Comparison of ENCODE assay signal across 18 cellular contexts in the genomic region with DNA sequence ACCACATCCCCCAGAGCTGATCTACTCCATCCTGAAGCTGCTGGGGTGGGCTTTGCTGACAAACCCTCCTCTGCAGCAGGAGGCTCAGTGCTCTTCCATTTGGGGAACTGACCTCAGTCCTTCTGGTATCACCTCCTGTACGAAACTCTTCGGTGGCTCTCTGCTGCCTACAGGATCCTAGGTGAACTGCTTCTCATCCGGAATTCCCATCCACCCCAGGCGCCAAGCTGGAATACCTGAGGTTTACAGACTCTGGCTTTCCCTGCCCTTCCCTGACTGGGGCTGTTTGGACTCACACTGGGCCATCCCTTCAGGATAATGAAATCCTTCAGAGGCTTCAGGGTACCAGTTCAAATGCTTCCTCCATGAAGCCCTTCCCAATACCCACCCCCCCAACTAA. TPM values are rescaled to one million over a fixed set of nuclear protein-coding genes. Genes with fewer than 3 reads are reported as not detected.
A peak's percentile ranks its signal among the peaks of the same experiment; 100 is the strongest.
DNase-seq lines count a peak whose midpoint lies in the region; ATAC-seq, FAIRE-seq and TF ChIP-seq lines count a peak whose summit lies in the region.
"Had no signal": no experiment of that assay in that cellular context is flagged by ENCODE, and none has a peak within 500 bp of the region (broad histone marks: within the 10 kb centered on the region; RNA-seq: fewer than 3 reads in every experiment).

No MANE protein-coding gene starts in this region.

- TF ChIP-seq CTCF in A549 (IDR thresholded peaks at IDR 0.05) = no peak
- no peak for TF ChIP-seq CTCF in AG04450 (IDR thresholded peaks at IDR 0.05; ENCODE audit: low read depth, low read length)
- TF ChIP-seq CTCF in OCI-LY7 (conservative IDR thresholded peaks at IDR 0.05; ENCODE audit: low read length) = no peak
- TF ChIP-seq CTCF in foreskin keratinocyte (conservative IDR thresholded peaks at IDR 0.05) = no peak
- no peak for TF ChIP-seq CTCF in ovary (IDR thresholded peaks at IDR 0.05)

- no peaks in the 10 kb centered on the region for H3K9me2 ChIP-seq in OCI-LY7 (ENCODE audit: insufficient read depth, low read length)

- TF ChIP-seq POLR2A in A549 (IDR thresholded peaks at IDR 0.05; ENCODE audit: low read length) = no peak
- no peak for TF ChIP-seq POLR2A in ovary (IDR thresholded peaks at IDR 0.05)

- DNase-seq in A549 (ENCODE audit: low read depth in 1 of 2, low spot score in 1 of 2) = no peak
- DNase-seq in AG04450 (ENCODE audit: low read depth, low spot score) = no peak
- DNase-seq in OCI-LY7 (ENCODE audit: low spot score) = no peak
- no peak for DNase-seq in foreskin keratinocyte
- no peak for DNase-seq in RCC 7860 (ENCODE audit: low spot score)
- no peak for DNase-seq in OCI-M2 (lab: John Stamatoyannopoulos, UW; ENCODE audit: unreplicated experiment)
- DNase-seq in ovary = no peak
- DNase-seq: COR-L47, DMS153, GF-D8, MM.1S, NCI-H1092, NCI-H1436 treated with DMSO at 0.1 percent for 48 hours, NCI-H2029, NCI-H446 treated with DMSO at 0.1 percent for 48 hours, RPMI8226, SIG-M5 had no signal

- no peaks in the 10 kb centered on the region for H3K27me3 ChIP-seq in AG04450 (ENCODE audit: control insufficient read depth, insufficient read depth, low read length)
- H3K27me3 ChIP-seq in foreskin keratinocyte = no peaks in the 10 kb centered on the region
- no peaks in the 10 kb centered on the region for H3K27me3 ChIP-seq in ovary

- intact Hi-C loops in OCI-LY7 (cut with micrococcal nuclease; ENCODE audit: unreplicated experiment) = loop anchor here (5.0 kb wide), 1 partner anchor 36 kb away; no protein-coding TSS in a partner anchor
- intact Hi-C loops in ovary (cut with DNase I) = no loop called here

- H3K27ac ChIP-seq in A549 (no peak overlapping the region), AG04450 (ENCODE audit: low read depth, low read length) (peak overlapping the region; percentile 21), OCI-LY7 (ENCODE audit: low read depth, low read length, poor library complexity, severe bottlenecking) (peak overlapping the region; percentile 83), foreskin keratinocyte (no peak overlapping the region), ovary (no peak overlapping the region)

- H3K4me2 ChIP-seq in A549 = no peak overlapping the region
- peak overlapping the region; percentile 50; the same call in 1 of the 2 replicates for H3K4me2 ChIP-seq in OCI-LY7 (ENCODE audit: low read length)

- H3K4me3 ChIP-seq in A549 (no peak overlapping the region), AG04450 (ENCODE audit: low read depth, low read length) (no peak overlapping the region), OCI-LY7 (ENCODE audit: low read depth, low read length, poor library complexity, severe bottlenecking) (no peak overlapping the region), ovary (no peak overlapping the region)
- H3K4me3 ChIP-seq: HAP-1 had no signal

- no peaks in the 10 kb centered on the region for H4K20me1 ChIP-seq in OCI-LY7 (ENCODE audit: insufficient read depth, low read length)

- WGBS in A549 (ENCODE audit: missing lambda C conversion rate) = 98% methylated on average over 4 of the region's 4 CpGs
- WGBS in ovary, 3 donors = 91 to 97% (median 95%) methylated on average over 4 of the region's 4 CpGs

- TSS peak; percentile 35 for BruUV-seq in OCI-LY7 (replicated peaks; lab: Mats Ljungman, UMichigan)

- H3K79me2 ChIP-seq in OCI-LY7 (ENCODE audit: insufficient read depth, low read depth, low read length) = peaks cover 7% of the 10 kb centered on the region; the same call in 1 of the 2 replicates

- peak; percentile 58 to 77; a peak in 5 of 6 replicates for ATAC-seq in A549
- ATAC-seq in foreskin keratinocyte = peak; percentile 23

- POLR2A ChIA-PET in A549 (lab: Yijun Ruan, JAX) (interaction anchor here (0.6 to 4.1 kb wide), 4 partner anchors 10 to 178 kb away, joined by 3 to 20 read pairs (median 4); partner anchors contain the start of gene RPLP0), AG04450 (lab: Yijun Ruan, JAX) (no interaction called here), OCI-LY7 (lab: Charles Lee) (interaction anchor here (0.9 to 6.2 kb wide), 11 partner anchors 10 to 125 kb away, joined by 3 to 91 read pairs (median 7); partner anchors contain the start of genes RNU4-1 and RPLP0)

- H3K9me3 ChIP-seq in A549 (no peaks in the 10 kb centered on the region), AG04450 (ENCODE audit: control insufficient read depth, insufficient read depth, low read length) (no peaks in the 10 kb centered on the region; the same call in 1 of the 2 replicates), OCI-LY7 (ENCODE audit: low read length) (0 out of 2 replicates have a peak, but pooled peaks cover 6% of the 10 kb centered on the region), ovary (no peaks in the 10 kb centered on the region)
- H3K9me3 ChIP-seq: HAP-1 had no signal

- no peaks in the 10 kb centered on the region for H3K4me1 ChIP-seq in A549
- H3K4me1 ChIP-seq in OCI-LY7 (ENCODE audit: insufficient read depth, low read length, poor library complexity, severe bottlenecking) = peaks cover 43% of the 10 kb centered on the region
- peaks cover 7% of the 10 kb centered on the region for H3K4me1 ChIP-seq in foreskin keratinocyte
- no peaks in the 10 kb centered on the region for H3K4me1 ChIP-seq in ovary (ENCODE audit: insufficient read depth)
- H3K4me1 ChIP-seq: HAP-1 had no signal

- TF ChIP-seq RAD21 in A549 (conservative IDR thresholded peaks at IDR 0.05 in 1 of 2, IDR thresholded peaks at IDR 0.05 in 1 of 2) = no peak

- CTCF ChIA-PET in A549 (lab: Yijun Ruan, JAX) = interaction anchor here (1.0 to 1.7 kb wide), 4 partner anchors 8 to 11 kb away, joined by 3 to 6 read pairs (median 4); no protein-coding TSS in a partner anchor
- CTCF ChIA-PET in AG04450 (lab: Charles Lee) = interaction anchor here (1.4 kb wide), 1 partner anchor 33 kb away, joined by 5 read pairs; the partner anchor contains the start of gene RPLP0
- CTCF ChIA-PET in OCI-LY7 (lab: Charles Lee; ENCODE audit: unreplicated experiment) = interaction anchor here (0.6 kb wide), 1 partner anchor 61 kb away, joined by 5 read pairs; no protein-coding TSS in a partner anchor

- TF ChIP-seq EP300 in A549 (IDR thresholded peaks at IDR 0.05) (no peak), ovary (IDR thresholded peaks at IDR 0.05) (no peak)

- H3K36me3 ChIP-seq in OCI-LY7 (ENCODE audit: insufficient read depth, low read length) (peaks cover 94% of the 10 kb centered on the region), ovary (no peaks in the 10 kb centered on the region)

- H2AFZ ChIP-seq in OCI-LY7 (ENCODE audit: low read length) = no peak overlapping the region

- FAIRE-seq in A549 (lab: Jason Lieb, UNC) (no peak), RCC 7860 (lab: Jason Lieb, UNC) (no peak)

TF ChIP-seq in A549, 52 proteins besides CTCF, POLR2A, EP300 and RAD21 (continues in another document):
- TF ChIP-seq ZC3H11A (IDR thresholded peaks at IDR 0.05) (no peak), POLR2AphosphoS2 (conservative IDR thresholded peaks at IDR 0.05; ENCODE audit: low read length) (no peak), NPAS2 (CRISPR knock-in tag; IDR thresholded peaks at IDR 0.05; ENCODE audit: borderline replicate concordance) (no peak), TP53 (CRISPR knock-in tag; IDR thresholded peaks at IDR 0.05) (no peak), MAZ (IDR thresholded peaks at IDR 0.05; ENCODE audit: borderline replicate concordance, low read depth, low read length) (no peak), SMC3 (IDR thresholded peaks at IDR 0.05) (no peak), RARB (CRISPR knock-in tag; IDR thresholded peaks at IDR 0.05) (no peak), HEYL (CRISPR knock-in tag; IDR thresholded peaks at IDR 0.05) (no peak)

RNA-seq across cellular contexts. Expression of gene GCN1, which starts 26.2 kb away (rescaled TPM):
- polyA plus RNA-seq in A549 (2011; rRNA removed) = 64.1 and 81.5 TPM in 2 replicates
- polyA plus RNA-seq in A549 (2012; cell fraction: cytosol; rRNA removed) = 72.5 and 73.2 TPM in 2 replicates
- polyA plus RNA-seq in A549 (2012; cell fraction: nucleus; rRNA removed) = 193 and 238 TPM in 2 replicates
- polyA plus RNA-seq in A549 (2017; fragmentation: RNase III; extraction: RNeasy Plus Mini Kit Qiagen cat#74134 plus additional on column Dnase treatment) = 43.2 to 50.8 TPM (median 45.8 TPM) in 3 replicates
- polyA minus RNA-seq in A549 (2011; rRNA and poly(A)+ RNA removed) = 224 and 252 TPM in 2 replicates
- polyA plus RNA-seq in AG04450 (2011; rRNA removed) = 44.5 and 50.4 TPM in 2 replicates
- 144 and 184 TPM in 2 replicates for polyA minus RNA-seq in AG04450 (2011; rRNA and poly(A)+ RNA removed)
- 217 and 224 TPM in 2 replicates for total RNA-seq in OCI-LY7 (2014; rRNA removed; shearing (Covaris generic))
- total RNA-seq in OCI-LY7 (2022) = 290 and 343 TPM in 2 replicates
- 80.8 and 84.6 TPM in 2 replicates for total RNA-seq in foreskin keratinocyte
- 24.7 and 28.1 TPM in 2 replicates for polyA plus RNA-seq in foreskin keratinocyte
- total RNA-seq in ovary = 10 to 100 TPM; 34.6 to 86.2 (median 69.8) TPM
- 10 to 100 TPM; 22.6 to 25.6 TPM for polyA plus RNA-seq in ovary

RNA-seq across cellular contexts. Expression of gene RPLP0, which starts 32.6 kb away (rescaled TPM):
- polyA plus RNA-seq in A549 (2011; rRNA removed) = 5,441 and 7,182 TPM in 2 replicates
- polyA plus RNA-seq in A549 (2012; cell fraction: cytosol; rRNA removed) = 7,109 and 7,241 TPM in 2 replicates
- polyA plus RNA-seq in A549 (2012; cell fraction: nucleus; rRNA removed) = 3,292 and 3,609 TPM in 2 replicates
- 3,449 to 3,524 TPM (median 3,456 TPM) in 3 replicates for polyA plus RNA-seq in A549 (2017; fragmentation: RNase III; extraction: RNeasy Plus Mini Kit Qiagen cat#74134 plus additional on column Dnase treatment)
- polyA minus RNA-seq in A549 (2011; rRNA and poly(A)+ RNA removed) = 4,371 and 5,632 TPM in 2 replicates
- polyA plus RNA-seq in AG04450 (2011; rRNA removed) = 4,854 and 5,695 TPM in 2 replicates
- polyA minus RNA-seq in AG04450 (2011; rRNA and poly(A)+ RNA removed) = 2,992 and 3,454 TPM in 2 replicates
- total RNA-seq in OCI-LY7 (2014; rRNA removed; shearing (Covaris generic)) = 5,868 and 6,057 TPM in 2 replicates
- total RNA-seq in OCI-LY7 (2022) = 2,996 and 3,206 TPM in 2 replicates
- total RNA-seq in foreskin keratinocyte = 2,803 and 2,913 TPM in 2 replicates
- 3,568 and 3,655 TPM in 2 replicates for polyA plus RNA-seq in foreskin keratinocyte
- total RNA-seq in ovary = 1,000 to 10,000 TPM; 2,634 to 4,152 (median 2,941) TPM
- 1,000 to 10,000 TPM; 2,860 to 5,035 TPM for polyA plus RNA-seq in ovary

RNA-seq across cellular contexts. Expression of gene RAB35, which starts 51.8 kb away (rescaled TPM):
- 42.0 and 67.6 TPM in 2 replicates for polyA plus RNA-seq in A549 (2011; rRNA removed)
- polyA plus RNA-seq in A549 (2012; cell fraction: cytosol; rRNA removed) = 56.7 and 71.7 TPM in 2 replicates
- 77.2 and 90.4 TPM in 2 replicates for polyA plus RNA-seq in A549 (2012; cell fraction: nucleus; rRNA removed)
- polyA plus RNA-seq in A549 (2017; fragmentation: RNase III; extraction: RNeasy Plus Mini Kit Qiagen cat#74134 plus additional on column Dnase treatment) = 44.0 to 49.5 TPM (median 47.8 TPM) in 3 replicates
- polyA minus RNA-seq in A549 (2011; rRNA and poly(A)+ RNA removed) = 66.2 and 96.5 TPM in 2 replicates
- polyA plus RNA-seq in AG04450 (2011; rRNA removed) = 52.9 and 64.9 TPM in 2 replicates
- polyA minus RNA-seq in AG04450 (2011; rRNA and poly(A)+ RNA removed) = 84.4 and 106 TPM in 2 replicates
- total RNA-seq in OCI-LY7 (2014; rRNA removed; shearing (Covaris generic)) = 30.9 and 42.2 TPM in 2 replicates
- 71.1 and 85.9 TPM in 2 replicates for total RNA-seq in OCI-LY7 (2022)
- total RNA-seq in foreskin keratinocyte = 35.5 and 35.7 TPM in 2 replicates
- polyA plus RNA-seq in foreskin keratinocyte = 34.3 and 39.4 TPM in 2 replicates
- total RNA-seq in ovary = 10 to 100 TPM; 14.1 to 48.5 (median 39.3) TPM
- 10 to 100 TPM; 33.0 to 40.0 TPM for polyA plus RNA-seq in ovary

Comparison
In these comparisons a context has a peak if more than half of its experiments do, and no peak if none do; other contexts are left out.
1. H3K27ac ChIP-seq: peak in AG04450 (single experiment) and OCI-LY7 (single experiment); none in A549 (0 of 2), foreskin keratinocyte (single experiment) and ovary (0 of 2).